10 cellular contexts compared by ENCODE assay signal in the genomic region with DNA sequence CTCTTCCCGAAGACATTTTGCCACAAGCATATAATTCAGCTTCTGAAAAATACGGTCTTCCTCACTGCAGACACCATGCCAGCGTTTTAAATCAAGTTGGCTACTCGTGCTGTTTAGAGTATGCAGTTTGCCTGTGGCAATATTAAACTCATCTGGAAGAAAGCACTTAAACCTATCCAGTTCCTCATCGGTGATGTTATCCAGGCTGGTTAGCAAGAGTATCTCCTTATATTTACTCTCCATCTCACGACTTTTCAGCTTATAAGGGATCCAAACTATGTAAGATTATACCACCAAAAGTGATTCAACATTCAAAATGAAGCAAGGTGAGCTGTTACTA. TPM values are rescaled to one million over a fixed set of nuclear protein-coding genes. Genes with fewer than 3 reads are reported as not detected.
DNase-seq lines count a peak whose midpoint lies in the region; ATAC-seq and TF ChIP-seq lines count a peak whose summit lies in the region.
"Had no signal": no experiment of that assay in that cellular context is flagged by ENCODE, and none has a peak within 500 bp of the region (broad histone marks: within the 10 kb centered on the region; RNA-seq: fewer than 3 reads in every experiment).

No MANE protein-coding gene starts in this region.

- no peak overlapping the region for H3K18ac ChIP-seq in trophoblast cell (ENCODE audit: low read length)

- no peak overlapping the region for H2BK12ac ChIP-seq in trophoblast cell (ENCODE audit: low read length)

- peak overlapping the region; percentile 35 for H3K27ac ChIP-seq in trophoblast cell (ENCODE audit: low read depth, low read length)

- DNase-seq in astrocyte of the cerebellum (ENCODE audit: low read depth) (no peak), left ventricle myocardium superior (no peak), trophoblast cell (no peak), 8988T (no peak), SKM-1 treated with dmso at 0.1 percent for 144 hours (lab: John Stamatoyannopoulos, UW; ENCODE audit: unreplicated experiment) (no peak), SHP77 treated with DMSO at 0.1 percent for 48 hours (lab: John Stamatoyannopoulos, UW) (no peak)
- DNase-seq: activated B cell treated with CpG ODN at 0.5 μM for 24 hours, cortex of kidney had no signal

- WGBS in trophoblast cell (ENCODE audit: extremely low coverage, insufficient coverage, insufficient read length): no CpG with 5 or more reads among the region's 6 CpGs

- no peaks in the 10 kb centered on the region for H3K79me1 ChIP-seq in trophoblast cell (ENCODE audit: low read length)

- H3K14ac ChIP-seq in trophoblast cell (ENCODE audit: low read length): no peak overlapping the region

- peak overlapping the region; percentile 61 for H3K4me3 ChIP-seq in astrocyte of the cerebellum (ENCODE audit: low read depth, low read length)
- no peak overlapping the region for H3K4me3 ChIP-seq in trophoblast cell (ENCODE audit: low read depth, low read length)

- in situ Hi-C loops in astrocyte of the cerebellum (cut with HindIII; ENCODE audit: low sequenced_read_pairs): loop anchor here (25.0 kb wide), 1 partner anchor 1038 kb away; no protein-coding TSS in a partner anchor

- H3K9ac ChIP-seq in ES-I3 (ENCODE audit: low read depth, low read length) (peak overlapping the region; percentile 67), trophoblast cell (ENCODE audit: low read length) (no peak overlapping the region)

- H3K36me3 ChIP-seq in ES-I3 (ENCODE audit: insufficient read depth, low read length) (no peaks in the 10 kb centered on the region), trophoblast cell (ENCODE audit: control insufficient read depth in 1 of 2, insufficient read depth in 2 of 2, low read length in 2 of 2) (no peaks in the 10 kb centered on the region)

- no peak overlapping the region for H2AK5ac ChIP-seq in trophoblast cell (ENCODE audit: low read length)

- no peak overlapping the region for H2AFZ ChIP-seq in trophoblast cell (ENCODE audit: insufficient read depth, low read length, poor library complexity)

- no peak for TF ChIP-seq CTCF in astrocyte of the cerebellum (IDR thresholded peaks at IDR 0.05; ENCODE audit: low read depth, low read length, missing control alignments)

- ATAC-seq in left ventricle myocardium superior: peak; percentile 24
- ATAC-seq in HG02623 (IDR thresholded peaks at IDR 0.05; ENCODE audit: unreplicated experiment): no peak

- H2BK5ac ChIP-seq in trophoblast cell (ENCODE audit: low read depth, low read length, poor library complexity): no peak overlapping the region

- H3K9me3 ChIP-seq in ES-I3 (ENCODE audit: control insufficient read depth, insufficient read depth, low read length) (no peaks in the 10 kb centered on the region), trophoblast cell (ENCODE audit: insufficient read depth, low read depth, low read length) (no peaks in the 10 kb centered on the region)

- no peaks in the 10 kb centered on the region for H3K27me3 ChIP-seq in trophoblast cell (ENCODE audit: insufficient read depth, low read length)

- H3K4ac ChIP-seq in trophoblast cell (ENCODE audit: low read depth, low read length): no peak overlapping the region

- H3K4me1 ChIP-seq in ES-I3 (ENCODE audit: insufficient read depth, low read length): peaks cover 12% of the 10 kb centered on the region; the same call in 1 of the 2 replicates
- peaks cover 0 to 2% of the 10 kb centered on the region in 2 experiments for H3K4me1 ChIP-seq in trophoblast cell (ENCODE audit: control insufficient read depth in 1 of 2, insufficient read depth in 2 of 2, low read length in 2 of 2)

- peak overlapping the region; percentile 17 for H2BK120ac ChIP-seq in trophoblast cell (ENCODE audit: insufficient read depth, low read length, poor library complexity)

- H4K12ac ChIP-seq in trophoblast cell (ENCODE audit: low read depth, low read length): no peak overlapping the region

- no peaks in the 10 kb centered on the region for H3K79me2 ChIP-seq in trophoblast cell (ENCODE audit: control insufficient read depth, insufficient read depth, low read length, poor library complexity)

- no peak overlapping the region for H3K23ac ChIP-seq in trophoblast cell (ENCODE audit: low read length)

- intact Hi-C loops in left ventricle myocardium superior (cut with micrococcal nuclease): no loop called here

- H3K4me2 ChIP-seq in trophoblast cell (ENCODE audit: low read length): peak overlapping the region; percentile 62

- no peak overlapping the region for H4K8ac ChIP-seq in trophoblast cell (ENCODE audit: low read depth, low read length)

- H4K91ac ChIP-seq in trophoblast cell (ENCODE audit: low read depth, low read length): no peak overlapping the region

RNA-seq across cellular contexts. Expression of a gene that starts 9.7 kb away (rescaled TPM):
- total RNA-seq in left ventricle myocardium superior: 24.2 TPM
- 4.9 and 5.5 TPM in 2 replicates for polyA plus RNA-seq in trophoblast cell (2013)
